Comparison of ENCODE assay signal across 8 cellular contexts in genomic region chr3:146469206-146470017, GRCh38. TPM values are rescaled to one million over a fixed set of nuclear protein-coding genes. Genes with fewer than 3 reads are reported as not detected.
DNase-seq lines count a peak whose midpoint lies in the region; ATAC-seq and TF ChIP-seq lines count a peak whose summit lies in the region.

PLSCR2 (minus strand) TSS chr3:146469561; CDS start chr3:146459904, 9,657 bp downstream.

- DNase-seq in NCI-H345 treated with DMSO at 0.1 percent for 48 hours (lab: John Stamatoyannopoulos, UW; ENCODE audit: unreplicated experiment) (peak; percentile 5), fibroblast of villous mesenchyme (ENCODE audit: low read depth) (no peak), trophoblast cell (peak; percentile 38 to 53), transverse colon (peak; percentile 83), COLO829 (ENCODE audit: low spot score) (no peak)
- DNase-seq in activated T-helper 1 cell treated with anti-CD3 and anti-CD28 coated beads, Interleukin-2, amount 50 U/mL, for 16 hours (ENCODE audit: low read depth in 1 of 2, low spot score in 1 of 2), result peak; percentile 37 to 60

- TF ChIP-seq EP300 in transverse colon (IDR thresholded peaks at IDR 0.05; ENCODE audit: low read depth), result no peak

- ATAC-seq in GM18502 (IDR thresholded peaks at IDR 0.05; ENCODE audit: poor library complexity, unreplicated experiment), result peak; percentile 99
- ATAC-seq in HG02798 (IDR thresholded peaks at IDR 0.05; ENCODE audit: poor library complexity, unreplicated experiment), result peak; percentile 98

- no peak within 1 kb of the TSS for H3K4ac ChIP-seq in trophoblast cell (ENCODE audit: low read depth, low read length)

- H2AK5ac ChIP-seq in trophoblast cell (ENCODE audit: low read length), result no peak within 1 kb of the TSS

- peak within 1 kb of the TSS; percentile 50 for H3K9ac ChIP-seq in trophoblast cell (ENCODE audit: low read length)

- TF ChIP-seq POLR2A in transverse colon (IDR thresholded peaks at IDR 0.05), result peak; percentile 53

- H2BK120ac ChIP-seq in trophoblast cell (ENCODE audit: insufficient read depth, low read length, poor library complexity), result no peak within 1 kb of the TSS

- no peak within 1 kb of the TSS for H4K91ac ChIP-seq in trophoblast cell (ENCODE audit: low read depth, low read length)

- H3K79me2 ChIP-seq in trophoblast cell (ENCODE audit: control insufficient read depth, insufficient read depth, low read length, poor library complexity), result no peaks in the 10 kb centered on the region

- in situ Hi-C loops in transverse colon (cut with MboI; ENCODE audit: low pct_ligation_motif_present in 1 of 4, low pct_unique_long_range_greater_than_20kb in 1 of 4, low sequenced_read_pairs in 3 of 4), result no loop called here

- H3K4me3 ChIP-seq in fibroblast of villous mesenchyme (ENCODE audit: low read depth, low read length), result peak within 1 kb of the TSS; percentile 56
- peak within 1 kb of the TSS; percentile 65 for H3K4me3 ChIP-seq in trophoblast cell (ENCODE audit: low read depth, low read length)
- peak within 1 kb of the TSS; percentile 39 to 66 (median 46) for H3K4me3 ChIP-seq in transverse colon

- no peaks in the 10 kb centered on the region for H3K4me1 ChIP-seq in trophoblast cell (ENCODE audit: control insufficient read depth in 1 of 2, insufficient read depth in 2 of 2, low read length in 2 of 2)
- peaks cover 0 to 18% (median 5%) of the 10 kb centered on the region in 4 donors for H3K4me1 ChIP-seq in transverse colon

- H2BK12ac ChIP-seq in trophoblast cell (ENCODE audit: low read length), result no peak within 1 kb of the TSS

- H3K36me3 ChIP-seq in trophoblast cell (ENCODE audit: control insufficient read depth in 1 of 2, insufficient read depth in 2 of 2, low read length in 2 of 2), result no peaks in the 10 kb centered on the region
- no peaks in the 10 kb centered on the region for H3K36me3 ChIP-seq in transverse colon

- no peak within 1 kb of the TSS for H3K27ac ChIP-seq in trophoblast cell (ENCODE audit: low read depth, low read length)
- H3K27ac ChIP-seq in transverse colon, result peak within 1 kb of the TSS; percentile 57 to 85 (median 82)

- no peaks in the 10 kb centered on the region for H3K27me3 ChIP-seq in trophoblast cell (ENCODE audit: insufficient read depth, low read length)
- no peaks in the 10 kb centered on the region for H3K27me3 ChIP-seq in transverse colon

- H3K23ac ChIP-seq in trophoblast cell (ENCODE audit: low read length), result no peak within 1 kb of the TSS

- intact Hi-C loops in transverse colon (cut with DNase I; ENCODE audit: low total_unique reads), result no loop called here

- no peak within 1 kb of the TSS for H2BK5ac ChIP-seq in trophoblast cell (ENCODE audit: low read depth, low read length, poor library complexity)

- no peak within 1 kb of the TSS for H3K18ac ChIP-seq in trophoblast cell (ENCODE audit: low read length)

- no peak for TF ChIP-seq CTCF in fibroblast of villous mesenchyme (IDR thresholded peaks at IDR 0.05; ENCODE audit: insufficient read depth, low read depth, low read length)
- TF ChIP-seq CTCF in transverse colon (IDR thresholded peaks at IDR 0.05), result no peak

- H2AFZ ChIP-seq in trophoblast cell (ENCODE audit: insufficient read depth, low read length, poor library complexity), result peak within 1 kb of the TSS; percentile 6

- no peak within 1 kb of the TSS for H3K14ac ChIP-seq in trophoblast cell (ENCODE audit: low read length)

- H3K4me2 ChIP-seq in trophoblast cell (ENCODE audit: low read length), result peak within 1 kb of the TSS; percentile 56

- H4K12ac ChIP-seq in trophoblast cell (ENCODE audit: low read depth, low read length), result no peak within 1 kb of the TSS

- H3K9me3 ChIP-seq in trophoblast cell (ENCODE audit: insufficient read depth, low read depth, low read length) (no peaks in the 10 kb centered on the region), transverse colon (no peaks in the 10 kb centered on the region)

- no peak within 1 kb of the TSS for H4K8ac ChIP-seq in trophoblast cell (ENCODE audit: low read depth, low read length)

- no peaks in the 10 kb centered on the region for H3K79me1 ChIP-seq in trophoblast cell (ENCODE audit: low read length)

- no CpG with 5 or more reads among the region's 50 CpGs for WGBS in trophoblast cell (ENCODE audit: extremely low coverage, insufficient coverage, insufficient read length)
- 3 to 23% methylated on average over 5 to 50 of the region's 50 CpGs for WGBS in transverse colon (ENCODE audit: low coverage in 1 of 2), 2 donors

RNA-seq across cellular contexts. Expression of gene PLSCR2, which starts in this region (rescaled TPM):
- total RNA-seq in fibroblast of villous mesenchyme, result 0.43 TPM in 1 of 2 replicates, not detected in the other
- polyA plus RNA-seq in trophoblast cell (2013), result 0.14 TPM in 1 of 2 replicates, not detected in the other
- total RNA-seq in transverse colon, result 1 to 10 TPM in 2 of 4 donors, not detected in 2; 1.3 to 2.9 TPM

Comparison
In these comparisons a context has a peak if more than half of its experiments do, and no peak if none do; other contexts are left out.
1. DNase-seq: peak in NCI-H345 treated with DMSO at 0.1 percent for 48 hours (single experiment), activated T-helper 1 cell treated with anti-CD3 and anti-CD28 coated beads, Interleukin-2, amount 50 U/mL, for 16 hours (2 of 2), trophoblast cell (2 of 2) and transverse colon (single experiment); none in fibroblast of villous mesenchyme (single experiment) and COLO829 (single experiment).
2. Peak in every context shown above with its lines, with median percentiles within 50 percentile points of each other: H3K4me3 ChIP-seq.